Comparison of ENCODE assay signal across 14 cellular contexts in genomic region chr6:73314577-73315492, GRCh38. TPM values are rescaled to one million over a fixed set of nuclear protein-coding genes. Genes with fewer than 3 reads are reported as not detected.
DNase-seq lines count a peak whose midpoint lies in the region; ATAC-seq and TF ChIP-seq lines count a peak whose summit lies in the region.
"Had no signal": no experiment of that assay in that cellular context is flagged by ENCODE, and none has a peak within 500 bp of the region (broad histone marks: within the 10 kb centered on the region; RNA-seq: fewer than 3 reads in every experiment).

No MANE protein-coding gene starts in this region.

- H3K36me3 ChIP-seq in H7 (replicated peaks; ENCODE audit: control insufficient read depth, insufficient read depth, low read length) (no peaks in the 10 kb centered on the region), thyroid gland (no peaks in the 10 kb centered on the region)
- H3K36me3 ChIP-seq: gastrocnemius medialis had no signal

- intact Hi-C loops in thyroid gland (cut with DNase I) = no loop called here

- peaks cover 0 to 3% of the 10 kb centered on the region in 2 donors for H3K4me1 ChIP-seq in thyroid gland

- 23 to 27% methylated on average over 37 to 43 of the region's 61 CpGs for WGBS in thyroid gland, 2 donors

- DNase-seq in H7 (peak; percentile 33), astrocyte of the cerebellum (ENCODE audit: low read depth) (no peak), thyroid gland (no peak), caudate nucleus (lab: John Stamatoyannopoulos, UW) (no peak), OCI-M2 (lab: John Stamatoyannopoulos, UW; ENCODE audit: unreplicated experiment) (no peak)
- peak; percentile 8 for DNase-seq in stimulated activated naive CD8-positive, alpha-beta T cell treated with anti-CD3 and anti-CD28 coated beads, Interleukin-15, Interleukin-2, amounts not matched to agents 100 U/mL and 50 U/mL, for 24 hours
- DNase-seq: activated CD4-positive, alpha-beta memory T cell treated with anti-CD3 and anti-CD28 coated beads for 36 hours; activated naive CD4-positive, alpha-beta T cell treated with anti-CD3 and anti-CD28 coated beads for 36 hours; cortex of kidney; gastrocnemius medialis; left ventricle myocardium superior; OCI-M1 had no signal

- no peak overlapping the region for H3K27ac ChIP-seq in thyroid gland
- H3K27ac ChIP-seq in caudate nucleus (ENCODE audit: low read depth, low read length) = no peak overlapping the region
- H3K27ac ChIP-seq: gastrocnemius medialis had no signal

- ATAC-seq in stimulated activated naive CD8-positive, alpha-beta T cell treated with anti-CD3 and anti-CD28 coated beads, Interleukin-15, Interleukin-2, amounts not matched to agents 100 U/mL and 50 U/mL, for 24 hours = no peak
- ATAC-seq: gastrocnemius medialis, left ventricle myocardium superior had no signal

- H3K9me3 ChIP-seq in thyroid gland = no peaks in the 10 kb centered on the region
- H3K9me3 ChIP-seq: gastrocnemius medialis had no signal

- no peak for TF ChIP-seq POLR2A in thyroid gland (IDR thresholded peaks at IDR 0.05)

- H3K4me3 ChIP-seq in H7 (ENCODE audit: insufficient read depth, low read depth, low read length) = peak overlapping the region; percentile 10; the same call in 1 of the 2 replicates
- H3K4me3 ChIP-seq in astrocyte of the cerebellum (ENCODE audit: low read depth, low read length) = peak overlapping the region; percentile 27
- H3K4me3 ChIP-seq in iPS-11a (ENCODE audit: low read depth, low read length) = peak overlapping the region; percentile 4
- H3K4me3 ChIP-seq in thyroid gland (replicated peaks in 1 of 3) = no peak overlapping the region
- H3K4me3 ChIP-seq: gastrocnemius medialis had no signal

- no peaks in the 10 kb centered on the region for H3K27me3 ChIP-seq in H7 (ENCODE audit: control insufficient read depth, insufficient read depth, low read length)
- H3K27me3 ChIP-seq in thyroid gland = no peaks in the 10 kb centered on the region

- TF ChIP-seq CTCF in astrocyte of the cerebellum (IDR thresholded peaks at IDR 0.05; ENCODE audit: low read depth, low read length, missing control alignments) (no peak), thyroid gland (IDR thresholded peaks at IDR 0.05) (no peak)

- in situ Hi-C loops in astrocyte of the cerebellum (cut with HindIII; ENCODE audit: low sequenced_read_pairs) = no loop called here

RNA-seq across cellular contexts. Expression of gene DPPA5, which starts 39.2 kb away (rescaled TPM):
- total RNA-seq in H7 (2014; rRNA removed; shearing (Covaris generic)) = 0.97 and 2.1 TPM in 2 replicates
- not detected for total RNA-seq in thyroid gland
- total RNA-seq: activated CD4-positive, alpha-beta memory T cell treated with anti-CD3 and anti-CD28 coated beads for 36 hours; activated naive CD4-positive, alpha-beta T cell treated with anti-CD3 and anti-CD28 coated beads for 36 hours; gastrocnemius medialis; left ventricle myocardium superior; osteocyte had no signal

RNA-seq across cellular contexts. Expression of gene KHDC3L, which starts 47.6 kb away (rescaled TPM):
- 0.87 TPM in 1 of 2 replicates, not detected in the other for total RNA-seq in H7 (2014; rRNA removed; shearing (Covaris generic))
- total RNA-seq in thyroid gland = not detected
- total RNA-seq: activated CD4-positive, alpha-beta memory T cell treated with anti-CD3 and anti-CD28 coated beads for 36 hours; activated naive CD4-positive, alpha-beta T cell treated with anti-CD3 and anti-CD28 coated beads for 36 hours; gastrocnemius medialis; left ventricle myocardium superior; osteocyte had no signal

RNA-seq across cellular contexts. Expression of gene KHDC1, which starts 51.8 kb away (rescaled TPM):
- total RNA-seq in H7 (2014; rRNA removed; shearing (Covaris generic)) = 3.3 and 4.5 TPM in 2 replicates
- 1 to 10 TPM; 2.1 to 8.4 (median 4.1) TPM for total RNA-seq in thyroid gland
- total RNA-seq: gastrocnemius medialis had no signal

RNA-seq across cellular contexts. Expression of gene OOEP, which starts 54.9 kb away (rescaled TPM):
- total RNA-seq in H7 (2014; rRNA removed; shearing (Covaris generic)) = not detected in 2 replicates
- not detected for total RNA-seq in thyroid gland
- total RNA-seq: gastrocnemius medialis, osteocyte had no signal

Comparison
In these comparisons a context has a peak if more than half of its experiments do, and no peak if none do; other contexts are left out.
1. DNase-seq: peak in H7 (single experiment) and stimulated activated naive CD8-positive, alpha-beta T cell treated with anti-CD3 and anti-CD28 coated beads, Interleukin-15, Interleukin-2, amounts not matched to agents 100 U/mL and 50 U/mL, for 24 hours (single experiment); none in astrocyte of the cerebellum (single experiment), thyroid gland (0 of 2), caudate nucleus (0 of 61) and OCI-M2 (single experiment).
2. H3K4me3 ChIP-seq: peak in H7 (single experiment), astrocyte of the cerebellum (single experiment) and iPS-11a (single experiment); none in thyroid gland (0 of 3).